ENCODE assay signal across 1 cellular context in the genomic region with DNA sequence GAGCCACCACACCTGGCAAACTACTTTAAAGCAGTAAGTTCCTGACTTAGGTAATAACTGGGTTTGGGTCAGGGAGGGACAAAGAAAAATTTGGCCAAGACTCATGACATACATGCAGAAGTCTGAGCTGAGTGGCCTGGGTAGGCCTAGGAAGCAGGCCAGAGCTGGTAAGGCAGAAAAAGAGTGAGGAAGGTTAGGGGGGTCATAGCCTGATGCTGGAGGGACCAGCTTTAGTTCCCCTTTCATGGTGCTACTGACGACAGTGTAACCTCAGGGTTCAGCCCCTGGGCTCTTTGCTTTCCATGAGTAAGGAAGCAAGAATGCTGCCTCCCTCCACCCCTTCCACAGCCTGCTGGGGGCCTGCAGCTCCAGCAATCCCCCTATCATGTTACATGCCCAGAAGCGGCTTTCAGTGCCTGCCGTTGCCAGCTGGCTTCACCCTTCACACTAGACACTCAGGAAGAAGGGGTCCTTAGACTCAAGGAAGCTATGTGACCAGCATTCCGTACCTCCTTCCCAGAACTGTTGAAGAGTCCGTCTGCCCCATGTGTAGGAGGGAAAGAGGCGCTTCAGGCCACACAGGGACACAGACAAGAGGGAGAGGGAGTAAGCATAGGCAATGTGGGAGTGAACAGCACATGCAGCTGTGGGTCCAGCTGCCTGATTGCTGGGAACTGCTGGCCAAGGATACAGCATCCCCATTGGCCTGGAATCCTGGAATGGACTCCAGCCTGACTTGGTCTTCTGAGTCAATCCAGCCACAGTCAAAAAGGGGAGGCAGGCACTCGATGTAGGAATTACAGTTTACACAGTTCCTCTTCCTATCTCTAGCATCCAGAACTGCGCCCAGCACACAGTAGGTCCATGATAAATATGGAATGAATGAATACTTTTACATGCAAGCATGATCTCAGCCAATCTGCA.
A peak's percentile ranks its signal among the peaks of the same experiment; 100 is the strongest.
TF ChIP-seq lines count a peak whose summit lies in the region.

No MANE protein-coding gene starts in this region.

TF ChIP-seq in K562, 482 proteins besides CTCF, POLR2A, EP300 and RAD21 (continues in another document):
- TF ChIP-seq, protein P1, sequence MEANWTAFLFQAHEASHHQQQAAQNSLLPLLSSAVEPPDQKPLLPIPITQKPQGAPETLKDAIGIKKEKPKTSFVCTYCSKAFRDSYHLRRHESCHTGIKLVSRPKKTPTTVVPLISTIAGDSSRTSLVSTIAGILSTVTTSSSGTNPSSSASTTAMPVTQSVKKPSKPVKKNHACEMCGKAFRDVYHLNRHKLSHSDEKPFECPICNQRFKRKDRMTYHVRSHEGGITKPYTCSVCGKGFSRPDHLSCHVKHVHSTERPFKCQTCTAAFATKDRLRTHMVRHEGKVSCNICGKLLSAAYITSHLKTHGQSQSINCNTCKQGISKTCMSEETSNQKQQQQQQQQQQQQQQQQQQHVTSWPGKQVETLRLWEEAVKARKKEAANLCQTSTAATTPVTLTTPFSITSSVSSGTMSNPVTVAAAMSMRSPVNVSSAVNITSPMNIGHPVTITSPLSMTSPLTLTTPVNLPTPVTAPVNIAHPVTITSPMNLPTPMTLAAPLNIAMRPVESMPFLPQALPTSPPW (CRISPR knock-in tag; IDR thresholded peaks at IDR 0.05), result peak; percentile 34; the same call in 1 of the 2 replicates
- TF ChIP-seq, protein P2, sequence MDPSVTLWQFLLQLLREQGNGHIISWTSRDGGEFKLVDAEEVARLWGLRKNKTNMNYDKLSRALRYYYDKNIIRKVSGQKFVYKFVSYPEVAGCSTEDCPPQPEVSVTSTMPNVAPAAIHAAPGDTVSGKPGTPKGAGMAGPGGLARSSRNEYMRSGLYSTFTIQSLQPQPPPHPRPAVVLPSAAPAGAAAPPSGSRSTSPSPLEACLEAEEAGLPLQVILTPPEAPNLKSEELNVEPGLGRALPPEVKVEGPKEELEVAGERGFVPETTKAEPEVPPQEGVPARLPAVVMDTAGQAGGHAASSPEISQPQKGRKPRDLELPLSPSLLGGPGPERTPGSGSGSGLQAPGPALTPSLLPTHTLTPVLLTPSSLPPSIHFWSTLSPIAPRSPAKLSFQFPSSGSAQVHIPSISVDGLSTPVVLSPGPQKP (CRISPR knock-in tag; IDR thresholded peaks at IDR 0.05), result no peak
- TF ChIP-seq SMAD2 (IDR thresholded peaks at IDR 0.05; ENCODE audit: low read depth, low read length) (no peak), ZSCAN29 (IDR thresholded peaks at IDR 0.05) (no peak), FOSL1 (tag; conservative IDR thresholded peaks at IDR 0.05) (peak; percentile 65), ZNF165 (CRISPR knock-in tag; IDR thresholded peaks at IDR 0.05; ENCODE audit: borderline replicate concordance) (no peak), HOXB6 (CRISPR knock-in tag; IDR thresholded peaks at IDR 0.05; ENCODE audit: borderline replicate concordance) (no peak), SMARCA5 (IDR thresholded peaks at IDR 0.05) (no peak), CBX8 (IDR thresholded peaks at IDR 0.05; ENCODE audit: borderline replicate concordance, extremely low read depth, low read depth, low read length, poor library complexity, severe bottlenecking) (no peak), SMAD3 (CRISPR knock-in tag; conservative IDR thresholded peaks at IDR 0.05) (no peak), YBX1 (IDR thresholded peaks at IDR 0.05) (no peak), CBFA2T3 (IDR thresholded peaks at IDR 0.05) (peak; percentile 66), SP1 (CRISPR knock-in tag; IDR thresholded peaks at IDR 0.05) (no peak), BACH1 (tag; IDR thresholded peaks at IDR 0.05) (no peak), ZEB2 (IDR thresholded peaks at IDR 0.05) (no peak), RBM14 (IDR thresholded peaks at IDR 0.05; ENCODE audit: borderline replicate concordance, insufficient read depth, low read depth, low read length) (no peak), HMG20A (CRISPR knock-in tag; conservative IDR thresholded peaks at IDR 0.05) (no peak), RHOXF2B (CRISPR knock-in tag; conservative IDR thresholded peaks at IDR 0.05) (no peak), PHF8 (IDR thresholded peaks at IDR 0.05; ENCODE audit: borderline replicate concordance, low read length) (peak; percentile 10; the same call in 1 of the 2 replicates), NFATC3 (IDR thresholded peaks at IDR 0.05) (no peak), RBM39 (optimal IDR thresholded peaks at IDR 0.05; ENCODE audit: low read depth, low read length) (no peak), TAF1 (IDR thresholded peaks at IDR 0.05; ENCODE audit: control insufficient read depth, extremely low read depth, insufficient read depth, low read length, severe bottlenecking) (no peak), ETS2 (tag; IDR thresholded peaks at IDR 0.05; ENCODE audit: borderline replicate concordance, poor library complexity, severe bottlenecking) (no peak), ZNF212 (CRISPR knock-in tag; IDR thresholded peaks at IDR 0.05) (no peak), CBFA2T2 (conservative IDR thresholded peaks at IDR 0.05) (peak; percentile 53), TAL1 (IDR thresholded peaks at IDR 0.05) (no peak), MECOM (CRISPR knock-in tag; IDR thresholded peaks at IDR 0.05) (no peak), ZNF224 (CRISPR knock-in tag; IDR thresholded peaks at IDR 0.05) (no peak), HDAC2 (IDR thresholded peaks at IDR 0.05) (no peak), POLR2G (IDR thresholded peaks at IDR 0.05; ENCODE audit: low read depth, low read length) (no peak), ZBED1 (IDR thresholded peaks at IDR 0.05) (no peak), DMBX1 (CRISPR knock-in tag; IDR thresholded peaks at IDR 0.05; ENCODE audit: borderline replicate concordance) (0 out of 2 replicates have a peak, but pooled peaks have one; percentile 32), NR2F6 (CRISPR knock-in tag; IDR thresholded peaks at IDR 0.05) (no peak), POLR2H (tag; IDR thresholded peaks at IDR 0.05; ENCODE audit: low read depth) (no peak)
- TF ChIP-seq, protein P3, sequence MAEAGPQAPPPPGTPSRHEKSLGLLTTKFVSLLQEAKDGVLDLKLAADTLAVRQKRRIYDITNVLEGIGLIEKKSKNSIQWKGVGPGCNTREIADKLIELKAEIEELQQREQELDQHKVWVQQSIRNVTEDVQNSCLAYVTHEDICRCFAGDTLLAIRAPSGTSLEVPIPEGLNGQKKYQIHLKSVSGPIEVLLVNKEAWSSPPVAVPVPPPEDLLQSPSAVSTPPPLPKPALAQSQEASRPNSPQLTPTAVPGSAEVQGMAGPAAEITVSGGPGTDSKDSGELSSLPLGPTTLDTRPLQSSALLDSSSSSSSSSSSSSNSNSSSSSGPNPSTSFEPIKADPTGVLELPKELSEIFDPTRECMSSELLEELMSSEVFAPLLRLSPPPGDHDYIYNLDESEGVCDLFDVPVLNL (CRISPR knock-in tag; IDR thresholded peaks at IDR 0.05; ENCODE audit: low read depth), result no peak
- TF ChIP-seq, protein P4, sequence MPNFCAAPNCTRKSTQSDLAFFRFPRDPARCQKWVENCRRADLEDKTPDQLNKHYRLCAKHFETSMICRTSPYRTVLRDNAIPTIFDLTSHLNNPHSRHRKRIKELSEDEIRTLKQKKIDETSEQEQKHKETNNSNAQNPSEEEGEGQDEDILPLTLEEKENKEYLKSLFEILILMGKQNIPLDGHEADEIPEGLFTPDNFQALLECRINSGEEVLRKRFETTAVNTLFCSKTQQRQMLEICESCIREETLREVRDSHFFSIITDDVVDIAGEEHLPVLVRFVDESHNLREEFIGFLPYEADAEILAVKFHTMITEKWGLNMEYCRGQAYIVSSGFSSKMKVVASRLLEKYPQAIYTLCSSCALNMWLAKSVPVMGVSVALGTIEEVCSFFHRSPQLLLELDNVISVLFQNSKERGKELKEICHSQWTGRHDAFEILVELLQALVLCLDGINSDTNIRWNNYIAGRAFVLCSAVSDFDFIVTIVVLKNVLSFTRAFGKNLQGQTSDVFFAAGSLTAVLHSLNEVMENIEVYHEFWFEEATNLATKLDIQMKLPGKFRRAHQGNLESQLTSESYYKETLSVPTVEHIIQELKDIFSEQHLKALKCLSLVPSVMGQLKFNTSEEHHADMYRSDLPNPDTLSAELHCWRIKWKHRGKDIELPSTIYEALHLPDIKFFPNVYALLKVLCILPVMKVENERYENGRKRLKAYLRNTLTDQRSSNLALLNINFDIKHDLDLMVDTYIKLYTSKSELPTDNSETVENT (CRISPR knock-in tag; IDR thresholded peaks at IDR 0.05), result no peak
- TF ChIP-seq, protein P5, sequence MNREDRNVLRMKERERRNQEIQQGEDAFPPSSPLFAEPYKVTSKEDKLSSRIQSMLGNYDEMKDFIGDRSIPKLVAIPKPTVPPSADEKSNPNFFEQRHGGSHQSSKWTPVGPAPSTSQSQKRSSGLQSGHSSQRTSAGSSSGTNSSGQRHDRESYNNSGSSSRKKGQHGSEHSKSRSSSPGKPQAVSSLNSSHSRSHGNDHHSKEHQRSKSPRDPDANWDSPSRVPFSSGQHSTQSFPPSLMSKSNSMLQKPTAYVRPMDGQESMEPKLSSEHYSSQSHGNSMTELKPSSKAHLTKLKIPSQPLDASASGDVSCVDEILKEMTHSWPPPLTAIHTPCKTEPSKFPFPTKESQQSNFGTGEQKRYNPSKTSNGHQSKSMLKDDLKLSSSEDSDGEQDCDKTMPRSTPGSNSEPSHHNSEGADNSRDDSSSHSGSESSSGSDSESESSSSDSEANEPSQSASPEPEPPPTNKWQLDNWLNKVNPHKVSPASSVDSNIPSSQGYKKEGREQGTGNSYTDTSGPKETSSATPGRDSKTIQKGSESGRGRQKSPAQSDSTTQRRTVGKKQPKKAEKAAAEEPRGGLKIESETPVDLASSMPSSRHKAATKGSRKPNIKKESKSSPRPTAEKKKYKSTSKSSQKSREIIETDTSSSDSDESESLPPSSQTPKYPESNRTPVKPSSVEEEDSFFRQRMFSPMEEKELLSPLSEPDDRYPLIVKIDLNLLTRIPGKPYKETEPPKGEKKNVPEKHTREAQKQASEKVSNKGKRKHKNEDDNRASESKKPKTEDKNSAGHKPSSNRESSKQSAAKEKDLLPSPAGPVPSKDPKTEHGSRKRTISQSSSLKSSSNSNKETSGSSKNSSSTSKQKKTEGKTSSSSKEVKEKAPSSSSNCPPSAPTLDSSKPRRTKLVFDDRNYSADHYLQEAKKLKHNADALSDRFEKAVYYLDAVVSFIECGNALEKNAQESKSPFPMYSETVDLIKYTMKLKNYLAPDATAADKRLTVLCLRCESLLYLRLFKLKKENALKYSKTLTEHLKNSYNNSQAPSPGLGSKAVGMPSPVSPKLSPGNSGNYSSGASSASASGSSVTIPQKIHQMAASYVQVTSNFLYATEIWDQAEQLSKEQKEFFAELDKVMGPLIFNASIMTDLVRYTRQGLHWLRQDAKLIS (CRISPR knock-in tag; IDR thresholded peaks at IDR 0.05), result no peak
- TF ChIP-seq, protein P6, sequence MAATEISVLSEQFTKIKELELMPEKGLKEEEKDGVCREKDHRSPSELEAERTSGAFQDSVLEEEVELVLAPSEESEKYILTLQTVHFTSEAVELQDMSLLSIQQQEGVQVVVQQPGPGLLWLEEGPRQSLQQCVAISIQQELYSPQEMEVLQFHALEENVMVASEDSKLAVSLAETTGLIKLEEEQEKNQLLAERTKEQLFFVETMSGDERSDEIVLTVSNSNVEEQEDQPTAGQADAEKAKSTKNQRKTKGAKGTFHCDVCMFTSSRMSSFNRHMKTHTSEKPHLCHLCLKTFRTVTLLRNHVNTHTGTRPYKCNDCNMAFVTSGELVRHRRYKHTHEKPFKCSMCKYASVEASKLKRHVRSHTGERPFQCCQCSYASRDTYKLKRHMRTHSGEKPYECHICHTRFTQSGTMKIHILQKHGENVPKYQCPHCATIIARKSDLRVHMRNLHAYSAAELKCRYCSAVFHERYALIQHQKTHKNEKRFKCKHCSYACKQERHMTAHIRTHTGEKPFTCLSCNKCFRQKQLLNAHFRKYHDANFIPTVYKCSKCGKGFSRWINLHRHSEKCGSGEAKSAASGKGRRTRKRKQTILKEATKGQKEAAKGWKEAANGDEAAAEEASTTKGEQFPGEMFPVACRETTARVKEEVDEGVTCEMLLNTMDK (IDR thresholded peaks at IDR 0.05; ENCODE audit: borderline replicate concordance, insufficient read depth, low read depth, low read length, poor library complexity, severe bottlenecking), result no peak
- TF ChIP-seq, protein P7, sequence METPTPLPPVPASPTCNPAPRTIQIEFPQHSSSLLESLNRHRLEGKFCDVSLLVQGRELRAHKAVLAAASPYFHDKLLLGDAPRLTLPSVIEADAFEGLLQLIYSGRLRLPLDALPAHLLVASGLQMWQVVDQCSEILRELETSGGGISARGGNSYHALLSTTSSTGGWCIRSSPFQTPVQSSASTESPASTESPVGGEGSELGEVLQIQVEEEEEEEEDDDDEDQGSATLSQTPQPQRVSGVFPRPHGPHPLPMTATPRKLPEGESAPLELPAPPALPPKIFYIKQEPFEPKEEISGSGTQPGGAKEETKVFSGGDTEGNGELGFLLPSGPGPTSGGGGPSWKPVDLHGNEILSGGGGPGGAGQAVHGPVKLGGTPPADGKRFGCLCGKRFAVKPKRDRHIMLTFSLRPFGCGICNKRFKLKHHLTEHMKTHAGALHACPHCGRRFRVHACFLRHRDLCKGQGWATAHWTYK (CRISPR knock-in tag; IDR thresholded peaks at IDR 0.05), result no peak
- TF ChIP-seq, protein P8, sequence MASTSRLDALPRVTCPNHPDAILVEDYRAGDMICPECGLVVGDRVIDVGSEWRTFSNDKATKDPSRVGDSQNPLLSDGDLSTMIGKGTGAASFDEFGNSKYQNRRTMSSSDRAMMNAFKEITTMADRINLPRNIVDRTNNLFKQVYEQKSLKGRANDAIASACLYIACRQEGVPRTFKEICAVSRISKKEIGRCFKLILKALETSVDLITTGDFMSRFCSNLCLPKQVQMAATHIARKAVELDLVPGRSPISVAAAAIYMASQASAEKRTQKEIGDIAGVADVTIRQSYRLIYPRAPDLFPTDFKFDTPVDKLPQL (IDR thresholded peaks at IDR 0.05; ENCODE audit: extremely low read depth, insufficient read length), result no peak
